Comparison of ENCODE assay signal across 14 cellular contexts in the genomic region with DNA sequence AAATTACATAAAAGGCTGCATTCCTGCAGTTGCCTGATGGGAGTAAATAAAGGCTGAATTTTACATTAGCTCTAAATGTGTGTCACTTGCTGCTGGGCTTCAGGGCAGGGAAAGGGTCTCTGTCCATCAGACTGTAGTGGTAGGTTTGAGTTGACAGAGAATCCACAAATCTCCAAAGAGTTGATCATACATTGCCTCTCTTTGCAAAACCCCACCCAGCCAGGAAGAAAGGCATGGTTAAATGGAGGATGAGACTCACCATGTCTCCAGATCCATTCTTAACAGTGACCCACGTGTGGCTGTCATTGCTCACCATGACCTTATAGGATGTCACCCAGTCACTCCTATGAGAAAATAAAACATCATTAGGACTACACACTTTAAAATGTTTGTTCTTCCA.
DNase-seq lines count a peak whose midpoint lies in the region; ATAC-seq and TF ChIP-seq lines count a peak whose summit lies in the region.
"Had no signal": no experiment of that assay in that cellular context is flagged by ENCODE, and none has a peak within 500 bp of the region (broad histone marks: within the 10 kb centered on the region; RNA-seq: fewer than 3 reads in every experiment).

No MANE protein-coding gene starts in this region.

- H3K27ac Mint-ChIP-seq in effector memory CD8-positive, alpha-beta T cell, result no peak overlapping the region
- H3K27ac Mint-ChIP-seq: CD4-positive, CD25-positive, alpha-beta regulatory T cell had no signal

- no peaks in the 10 kb centered on the region for H3K36me3 Mint-ChIP-seq in effector memory CD8-positive, alpha-beta T cell (ENCODE audit: insufficient read depth)
- H3K36me3 Mint-ChIP-seq: CD4-positive, CD25-positive, alpha-beta regulatory T cell had no signal

- WGBS in upper lobe of left lung, 2 donors, result 58 to 76% methylated on average over 1 of the region's 1 CpG

- H3K4me3 Mint-ChIP-seq in effector memory CD8-positive, alpha-beta T cell, result no peak overlapping the region
- H3K4me3 Mint-ChIP-seq: CD4-positive, CD25-positive, alpha-beta regulatory T cell had no signal

- TF ChIP-seq CTCF in colonic mucosa (IDR thresholded peaks at IDR 0.05) (no peak), upper lobe of left lung (IDR thresholded peaks at IDR 0.05) (no peak)

- H3K4me1 ChIP-seq in colonic mucosa (no peaks in the 10 kb centered on the region), stomach smooth muscle (ENCODE audit: control insufficient read depth, insufficient read depth, low read length) (peaks cover 25% of the 10 kb centered on the region), upper lobe of left lung (no peaks in the 10 kb centered on the region)
- H3K4me1 ChIP-seq: BLaER1 treated with 17β-estradiol and CSF1 and Interleukin-3, amounts not matched to agents 10 nM and 100 nM had no signal

- TF ChIP-seq EP300 in upper lobe of left lung (IDR thresholded peaks at IDR 0.05), result no peak

- DNase-seq in NCI-H510A (lab: John Stamatoyannopoulos, UW), result peak; percentile 63
- peak; percentile 1 for DNase-seq in colonic mucosa
- peak; percentile 11 for DNase-seq in islet precursor cell
- DNase-seq in effector memory CD8-positive, alpha-beta T cell, result no peak
- DNase-seq in upper lobe of left lung, result no peak
- DNase-seq: ACHN; CD4-positive, CD25-positive, alpha-beta regulatory T cell; DND-41; GDM1 had no signal

- peaks cover 5 to 15% of the 10 kb centered on the region in 2 donors for H3K27me3 Mint-ChIP-seq in effector memory CD8-positive, alpha-beta T cell

- H3K4me3 ChIP-seq in colonic mucosa, result no peak overlapping the region
- no peak overlapping the region for H3K4me3 ChIP-seq in stomach smooth muscle (ENCODE audit: low read length in 2 of 2)
- no peak overlapping the region for H3K4me3 ChIP-seq in upper lobe of left lung
- H3K4me3 ChIP-seq: BLaER1 treated with 17β-estradiol and CSF1 and Interleukin-3, amounts not matched to agents 10 nM and 100 nM had no signal

- intact Hi-C loops in colonic mucosa (cut with DNase I), result no loop called here

- H3K9me3 ChIP-seq in colonic mucosa (no peaks in the 10 kb centered on the region), stomach smooth muscle (ENCODE audit: control insufficient read depth in 2 of 2, low read length in 2 of 2) (no peaks in the 10 kb centered on the region), upper lobe of left lung (no peaks in the 10 kb centered on the region)
- H3K9me3 ChIP-seq: BLaER1 treated with 17β-estradiol and CSF1 and Interleukin-3, amounts not matched to agents 10 nM and 100 nM had no signal

- no peak overlapping the region for H3K9ac ChIP-seq in colonic mucosa (ENCODE audit: low read depth in 2 of 2, low read length in 2 of 2)
- no peak overlapping the region for H3K9ac ChIP-seq in stomach smooth muscle (ENCODE audit: low read length in 2 of 2)
- H3K9ac ChIP-seq: BLaER1 treated with 17β-estradiol and CSF1 and Interleukin-3, amounts not matched to agents 10 nM and 100 nM had no signal

- ATAC-seq in effector memory CD8-positive, alpha-beta T cell (replicated peaks), result no peak
- ATAC-seq in upper lobe of left lung (ENCODE audit: low FRiP score in 2 of 2), result no peak
- no peak for ATAC-seq in GM18907 (IDR thresholded peaks at IDR 0.05; ENCODE audit: unreplicated experiment)
- ATAC-seq: HCT116, HepG2 had no signal

- no peaks in the 10 kb centered on the region for H3K36me3 ChIP-seq in colonic mucosa
- H3K36me3 ChIP-seq in stomach smooth muscle (ENCODE audit: control insufficient read depth in 2 of 2, insufficient read depth in 2 of 2, low read length in 2 of 2), result peaks cover 13% of the 10 kb centered on the region in 2 donors
- no peaks in the 10 kb centered on the region for H3K36me3 ChIP-seq in upper lobe of left lung
- H3K36me3 ChIP-seq: BLaER1 treated with 17β-estradiol and CSF1 and Interleukin-3, amounts not matched to agents 10 nM and 100 nM had no signal

- H3K27me3 ChIP-seq in colonic mucosa (no peaks in the 10 kb centered on the region), stomach smooth muscle (ENCODE audit: control insufficient read depth in 1 of 2, insufficient read depth in 2 of 2, low read length in 2 of 2) (no peaks in the 10 kb centered on the region), upper lobe of left lung (no peaks in the 10 kb centered on the region)

- no peaks in the 10 kb centered on the region for H3K4me1 Mint-ChIP-seq in effector memory CD8-positive, alpha-beta T cell (ENCODE audit: low read depth in 2 of 2)
- H3K4me1 Mint-ChIP-seq: CD4-positive, CD25-positive, alpha-beta regulatory T cell had no signal

- no peak for TF ChIP-seq POLR2A in upper lobe of left lung (IDR thresholded peaks at IDR 0.05)

- H3K27ac ChIP-seq in colonic mucosa (no peak overlapping the region), stomach smooth muscle (ENCODE audit: low read length) (peak overlapping the region; percentile 82), upper lobe of left lung (no peak overlapping the region)
- H3K27ac ChIP-seq: BLaER1 treated with 17β-estradiol and CSF1 and Interleukin-3, amounts not matched to agents 10 nM and 100 nM had no signal

- no peaks in the 10 kb centered on the region for H3K9me3 Mint-ChIP-seq in effector memory CD8-positive, alpha-beta T cell

Comparison
In these comparisons a context has a peak if more than half of its experiments do, and no peak if none do; other contexts are left out.
1. DNase-seq: peak in NCI-H510A (single experiment), colonic mucosa (single experiment) and islet precursor cell (single experiment); none in effector memory CD8-positive, alpha-beta T cell (0 of 3) and upper lobe of left lung (0 of 2).